1 cellular context compared by ENCODE assay signal in genomic region chr10:133235891-133236321, GRCh38.
TF ChIP-seq lines count a peak whose summit lies in the region.

No MANE protein-coding gene starts in this region.

TF ChIP-seq in A549, 52 proteins besides CTCF, POLR2A, EP300 and RAD21 (continued from another document):
- TF ChIP-seq ZC3H11A (IDR thresholded peaks at IDR 0.05) (no peak), PHF8 (IDR thresholded peaks at IDR 0.05; ENCODE audit: borderline replicate concordance, low read depth) (no peak)
TF ChIP-seq in A549: peak in this region for 0.
